In the genomic region with DNA sequence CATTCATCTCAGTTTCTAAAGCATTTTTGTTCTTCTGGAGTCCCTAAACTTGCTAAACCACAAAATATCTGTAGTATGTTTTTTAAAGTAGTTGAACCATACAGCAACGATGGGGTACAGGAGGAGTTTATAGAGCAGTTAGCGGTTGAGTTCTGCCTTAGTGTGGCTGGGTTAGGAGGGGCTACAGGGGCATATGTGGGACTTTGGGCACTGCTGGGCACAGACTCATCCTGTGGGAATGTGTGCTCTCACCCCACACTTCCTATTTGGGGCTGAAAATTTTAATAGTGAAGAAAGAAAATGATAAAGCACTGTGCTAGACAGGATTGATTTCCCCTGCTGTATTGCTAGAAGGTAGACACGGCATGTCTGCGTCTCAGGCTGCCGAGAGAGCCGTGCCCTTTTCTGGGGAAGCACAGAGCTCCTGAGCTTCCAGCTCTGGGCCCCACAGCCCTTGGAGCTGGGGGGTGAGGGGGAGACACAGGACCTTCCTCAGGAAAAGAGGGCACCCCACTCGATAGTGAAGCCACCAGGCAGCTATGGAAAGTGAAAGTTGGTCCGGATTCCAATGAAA, we compare ENCODE assay signal across 8 cellular contexts.
DNase-seq lines count a peak whose midpoint lies in the region; ATAC-seq and TF ChIP-seq lines count a peak whose summit lies in the region.

No MANE protein-coding gene starts in this region.

- H3K27me3 ChIP-seq in MG63 (no peaks in the 10 kb centered on the region), breast epithelium (no peaks in the 10 kb centered on the region), trophoblast cell (ENCODE audit: insufficient read depth, low read length) (peaks cover 52% of the 10 kb centered on the region)

- no peak for TF ChIP-seq CTCF in breast epithelium (IDR thresholded peaks at IDR 0.05)
- TF ChIP-seq CTCF in mesothelial cell of epicardium (IDR thresholded peaks at IDR 0.05; ENCODE audit: unreplicated experiment) = no peak

- H3K4me1 ChIP-seq in breast epithelium (no peaks in the 10 kb centered on the region), trophoblast cell (ENCODE audit: control insufficient read depth in 1 of 2, insufficient read depth in 2 of 2, low read length in 2 of 2) (peaks cover 4 to 5% of the 10 kb centered on the region in 2 experiments)

- no peak overlapping the region for H2BK120ac ChIP-seq in trophoblast cell (ENCODE audit: insufficient read depth, low read length, poor library complexity)

- H3K4me1 Mint-ChIP-seq in mesothelial cell of epicardium = peaks cover 20% of the 10 kb centered on the region

- H3K36me3 Mint-ChIP-seq in mesothelial cell of epicardium = peaks cover 2% of the 10 kb centered on the region

- no peak for TF ChIP-seq POLR2A in breast epithelium (IDR thresholded peaks at IDR 0.05)

- H4K12ac ChIP-seq in trophoblast cell (ENCODE audit: low read depth, low read length) = no peak overlapping the region

- H3K27ac ChIP-seq in breast epithelium = peak overlapping the region; percentile 100
- H3K27ac ChIP-seq in trophoblast cell (ENCODE audit: low read depth, low read length) = no peak overlapping the region

- no peak overlapping the region for H3K9ac ChIP-seq in trophoblast cell (ENCODE audit: low read length)

- no peak overlapping the region for H2BK5ac ChIP-seq in trophoblast cell (ENCODE audit: low read depth, low read length, poor library complexity)

- H3K27ac Mint-ChIP-seq in mesothelial cell of epicardium = no peak overlapping the region

- H4K91ac ChIP-seq in trophoblast cell (ENCODE audit: low read depth, low read length) = no peak overlapping the region

- no peaks in the 10 kb centered on the region for H3K79me2 ChIP-seq in trophoblast cell (ENCODE audit: control insufficient read depth, insufficient read depth, low read length, poor library complexity)

- no peak overlapping the region for H3K23ac ChIP-seq in trophoblast cell (ENCODE audit: low read length)

- peak; percentile 97 for DNase-seq in EH (ENCODE audit: low read depth)
- peak; percentile 74 for DNase-seq in MG63
- DNase-seq in breast epithelium (ENCODE audit: low spot score in 2 of 2) = peak; percentile 19 to 51
- DNase-seq in mesothelial cell of epicardium (ENCODE audit: low spot score in 2 of 2, unreplicated experiment in 2 of 2) = no peak
- no peak for DNase-seq in trophoblast cell
- no peak for DNase-seq in SK-N-DZ (ENCODE audit: low spot score)
- DNase-seq in central memory CD4-positive, alpha-beta T cell = no peak

- H3K36me3 ChIP-seq in MG63 (peaks cover 29% of the 10 kb centered on the region), breast epithelium (no peaks in the 10 kb centered on the region), trophoblast cell (ENCODE audit: control insufficient read depth in 1 of 2, insufficient read depth in 2 of 2, low read length in 2 of 2) (no peaks in the 10 kb centered on the region)

- no peak overlapping the region for H3K18ac ChIP-seq in trophoblast cell (ENCODE audit: low read length)

- intact Hi-C loops in breast epithelium (cut with DNase I; ENCODE audit: low total_unique reads) = no loop called here

- no peaks in the 10 kb centered on the region for H3K79me1 ChIP-seq in trophoblast cell (ENCODE audit: low read length)

- no peak overlapping the region for H2BK12ac ChIP-seq in trophoblast cell (ENCODE audit: low read length)

- H3K4me3 ChIP-seq in MG63 = peak overlapping the region; percentile 67
- H3K4me3 ChIP-seq in breast epithelium = peak overlapping the region; percentile 85 to 98 (median 91)
- H3K4me3 ChIP-seq in trophoblast cell (ENCODE audit: low read depth, low read length) = no peak overlapping the region

- no peak for ATAC-seq in GM18868 (IDR thresholded peaks at IDR 0.05; ENCODE audit: unreplicated experiment)

- H4K8ac ChIP-seq in trophoblast cell (ENCODE audit: low read depth, low read length) = no peak overlapping the region

- H2AFZ ChIP-seq in trophoblast cell (ENCODE audit: insufficient read depth, low read length, poor library complexity) = no peak overlapping the region

- H3K4me2 ChIP-seq in trophoblast cell (ENCODE audit: low read length) = no peak overlapping the region

- peak overlapping the region; percentile 76 for H3K4me3 Mint-ChIP-seq in mesothelial cell of epicardium

- H3K14ac ChIP-seq in trophoblast cell (ENCODE audit: low read length) = no peak overlapping the region

- peaks cover 71% of the 10 kb centered on the region for H3K27me3 Mint-ChIP-seq in mesothelial cell of epicardium (ENCODE audit: low read depth)

- H3K4ac ChIP-seq in trophoblast cell (ENCODE audit: low read depth, low read length) = no peak overlapping the region

- no peak overlapping the region for H2AK5ac ChIP-seq in trophoblast cell (ENCODE audit: low read length)

- H3K9me3 Mint-ChIP-seq in mesothelial cell of epicardium = no peaks in the 10 kb centered on the region

- H3K9me3 ChIP-seq in MG63 = no peaks in the 10 kb centered on the region
- H3K9me3 ChIP-seq in breast epithelium = no peaks in the 10 kb centered on the region
- H3K9me3 ChIP-seq in trophoblast cell (ENCODE audit: insufficient read depth, low read depth, low read length) = peaks cover 2% of the 10 kb centered on the region

- no CpG with 5 or more reads among the region's 8 CpGs for WGBS in trophoblast cell (ENCODE audit: extremely low coverage, insufficient coverage, insufficient read length)

Comparison
In these comparisons a context has a peak if more than half of its experiments do, and no peak if none do; other contexts are left out.
1. DNase-seq: peak in EH (single experiment), MG63 (single experiment) and breast epithelium (2 of 2); none in mesothelial cell of epicardium (0 of 2), trophoblast cell (0 of 2), SK-N-DZ (single experiment) and central memory CD4-positive, alpha-beta T cell (single experiment).